8 cellular contexts compared by ENCODE assay signal in genomic region chr12:51540996-51541395, GRCh38.
"Had no signal": no experiment of that assay in that cellular context is flagged by ENCODE, and none has a peak within 500 bp of the region (broad histone marks: within the 10 kb centered on the region; RNA-seq: fewer than 3 reads in every experiment).

No MANE protein-coding gene starts in this region.

- ATAC-seq: HCT116, K562 had no signal

- H3K9me3 ChIP-seq: HAP-1 had no signal

- DNase-seq: GOT3, H7, HFFc6, IMR-90, KG1 had no signal

- H3K4me1 ChIP-seq: HAP-1 had no signal

- H3K4me3 ChIP-seq: HAP-1, K562 had no signal

- H3K36me3 ChIP-seq: HAP-1 had no signal
